ENCODE assay signal across 24 cellular contexts in the genomic region with DNA sequence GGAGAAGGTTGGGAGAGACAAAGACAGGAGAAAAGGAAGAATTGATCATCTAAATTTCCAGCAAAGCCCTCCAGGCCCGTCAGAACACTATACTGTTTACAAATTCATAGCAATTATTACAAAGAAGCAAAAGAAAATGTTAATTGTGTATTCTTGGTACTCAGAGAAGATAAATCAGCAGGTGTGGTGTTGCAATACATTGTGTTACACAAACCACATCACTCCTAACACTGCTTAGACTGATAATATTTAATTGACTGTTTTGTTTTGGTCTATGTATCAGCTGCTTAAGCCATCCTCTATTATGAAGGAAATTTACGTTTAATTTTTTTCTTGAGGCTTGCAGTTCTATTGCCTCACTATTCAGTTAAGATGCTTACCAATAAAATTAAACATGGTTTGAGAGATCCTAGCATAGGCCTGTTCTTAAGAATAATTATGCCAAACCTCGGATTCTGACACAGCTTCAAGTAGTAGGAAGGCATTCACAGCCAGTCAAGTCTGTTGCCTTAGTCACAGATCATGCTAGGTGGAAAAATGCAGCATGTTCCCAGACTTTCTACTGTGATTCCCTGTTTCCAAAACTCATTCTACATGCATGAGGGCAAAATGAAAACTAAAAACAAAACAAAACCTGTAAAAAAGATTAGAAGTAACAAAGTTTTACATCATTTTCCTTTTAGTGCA.
DNase-seq lines count a peak whose midpoint lies in the region; ATAC-seq, FAIRE-seq and TF ChIP-seq lines count a peak whose summit lies in the region.
"Had no signal": no experiment of that assay in that cellular context is flagged by ENCODE, and none has a peak within 500 bp of the region (broad histone marks: within the 10 kb centered on the region; RNA-seq: fewer than 3 reads in every experiment).

No MANE protein-coding gene starts in this region.

- H3K4me3 ChIP-seq in AG10803 (ENCODE audit: low read length) (no peak overlapping the region), IMR-90 (ENCODE audit: insufficient read depth, low read depth, low read length) (no peak overlapping the region), astrocyte (ENCODE audit: insufficient read depth, low read depth, low read length) (no peak overlapping the region), neural progenitor cell (no peak overlapping the region)
- H3K4me3 ChIP-seq: A549, BLaER1, K562 had no signal

- no peaks in the 10 kb centered on the region for H3F3A ChIP-seq in neural progenitor cell (ENCODE audit: low read depth)

- H3K79me1 ChIP-seq in IMR-90 (ENCODE audit: low read depth in 1 of 2, low read length in 2 of 2), result 0 out of 4 replicates have a peak, but pooled peaks cover 0 to 6% of the 10 kb centered on the region in 2 experiments

- no peak overlapping the region for H2BK20ac ChIP-seq in IMR-90 (ENCODE audit: low read depth, low read length)

- dilution Hi-C loops in IMR-90 (cut with HindIII; ENCODE audit: low sequenced_read_pairs, unreplicated experiment), result no loop called here

- H3K4me3 Mint-ChIP-seq in astrocyte (ENCODE audit: unreplicated experiment) (no peak overlapping the region), neural progenitor cell (no peak overlapping the region)
- H3K4me3 Mint-ChIP-seq in activated T-helper 17 cell treated with anti-CD3 and anti-CD28 coated beads, Interleukin-2, amount 50 U/mL, for 72 hours, result no peak overlapping the region
- H3K4me3 Mint-ChIP-seq: CD14-positive monocyte; CD4-positive, alpha-beta memory T cell; HFFc6 had no signal

- no peak overlapping the region for H2BK120ac ChIP-seq in IMR-90 (ENCODE audit: low read depth, low read length)

- no peak for FAIRE-seq in astrocyte (lab: Jason Lieb, UNC)
- FAIRE-seq: A549, G401.6, GM12891, GM18507, K562 had no signal

- H3K14ac ChIP-seq in IMR-90 (replicated peaks; ENCODE audit: low read depth, low read length), result no peak overlapping the region

- H3K56ac ChIP-seq in IMR-90 (ENCODE audit: extremely low read depth, insufficient read depth, low read length), result no peak overlapping the region

- ATAC-seq in IMR-90 (ENCODE audit: low read depth) (no peak), GM18498 (IDR thresholded peaks at IDR 0.05; ENCODE audit: unreplicated experiment) (no peak), HG03469 (IDR thresholded peaks at IDR 0.05; ENCODE audit: unreplicated experiment) (no peak)
- ATAC-seq in activated T-helper 17 cell treated with anti-CD3 and anti-CD28 coated beads, Interleukin-2, amount 50 U/mL, for 72 hours (replicated peaks), result no peak
- ATAC-seq: A549, HCT116, K562 had no signal

- H3K9me3 ChIP-seq in IMR-90 (ENCODE audit: control insufficient read depth, insufficient read depth, low read length) (no peaks in the 10 kb centered on the region), astrocyte (ENCODE audit: insufficient read depth, low read depth, low read length) (no peaks in the 10 kb centered on the region), neural progenitor cell (ENCODE audit: low read depth) (no peaks in the 10 kb centered on the region)
- H3K9me3 ChIP-seq: A549 had no signal

- no peak overlapping the region for H2AK9ac ChIP-seq in IMR-90 (replicated peaks; ENCODE audit: low read depth, low read length, poor library complexity)

- H3K27me3 ChIP-seq in IMR-90 (ENCODE audit: control insufficient read depth, insufficient read depth, low read length), result no peaks in the 10 kb centered on the region
- no peaks in the 10 kb centered on the region for H3K27me3 ChIP-seq in astrocyte (ENCODE audit: insufficient read depth, low read length)
- H3K27me3 ChIP-seq in neural progenitor cell, result no peaks in the 10 kb centered on the region
- H3K27me3 ChIP-seq: BLaER1 had no signal

- no peak overlapping the region for H3K9ac ChIP-seq in IMR-90 (ENCODE audit: low read depth, low read length)
- H3K9ac ChIP-seq in astrocyte (ENCODE audit: low read length), result no peak overlapping the region
- no peak overlapping the region for H3K9ac ChIP-seq in neural progenitor cell
- H3K9ac ChIP-seq: BLaER1 had no signal

- no peak for TF ChIP-seq POLR2A in IMR-90 (IDR thresholded peaks at IDR 0.05; ENCODE audit: low read depth, low read length)

- no peak overlapping the region for H2BK15ac ChIP-seq in IMR-90 (ENCODE audit: low read depth, low read length)

- H3K23ac ChIP-seq in IMR-90 (ENCODE audit: low read depth, low read length), result no peak overlapping the region

- H2AFZ ChIP-seq in IMR-90 (replicated peaks; ENCODE audit: low read length, poor library complexity) (no peak overlapping the region), astrocyte (ENCODE audit: low read depth, low read length) (no peak overlapping the region), neural progenitor cell (replicated peaks) (no peak overlapping the region)

- H3K27me3 Mint-ChIP-seq in astrocyte (ENCODE audit: low read depth, unreplicated experiment) (no peaks in the 10 kb centered on the region), neural progenitor cell (ENCODE audit: insufficient read depth, low read depth) (peaks cover under 1% of the 10 kb centered on the region)
- peaks cover 9% of the 10 kb centered on the region for H3K27me3 Mint-ChIP-seq in activated T-helper 17 cell treated with anti-CD3 and anti-CD28 coated beads, Interleukin-2, amount 50 U/mL, for 72 hours

- no peak overlapping the region for H4K91ac ChIP-seq in IMR-90 (ENCODE audit: insufficient read depth, low read depth, low read length)

- no peak overlapping the region for H4K8ac ChIP-seq in IMR-90 (ENCODE audit: low read depth in 2 of 2, low read length in 2 of 2)

- in situ Hi-C loops in IMR-90 (cut with MboI; ENCODE audit: low sequenced_read_pairs), result no loop called here

- intact Hi-C loops in IMR-90 (cut with micrococcal nuclease), result no loop called here

- H2BK5ac ChIP-seq in IMR-90 (ENCODE audit: low read depth, low read length, poor library complexity, severe bottlenecking), result no peak overlapping the region

- WGBS in IMR-90 (ENCODE audit: extremely low coverage in 2 of 2, insufficient read length in 1 of 2), 2 experiments, result 50% methylated on average over 1 of the region's 3 CpGs; no CpG with 5 or more reads in 1 of the 2 experiments

- no peak for TF ChIP-seq CTCF in AG10803 (conservative IDR thresholded peaks at IDR 0.05; ENCODE audit: low read length)
- no peak for TF ChIP-seq CTCF in IMR-90 (conservative IDR thresholded peaks at IDR 0.05; ENCODE audit: low read depth, low read length)
- TF ChIP-seq CTCF in astrocyte (IDR thresholded peaks at IDR 0.05; ENCODE audit: insufficient read depth, low read depth, low read length), result no peak
- no peak for TF ChIP-seq CTCF in neural progenitor cell (IDR thresholded peaks at IDR 0.05)

- DNase-seq in AG10803 (ENCODE audit: low read depth) (peak; percentile 40), IMR-90 (peak; percentile 24), astrocyte (ENCODE audit: low read depth) (peak; percentile 56), neural progenitor cell (ENCODE audit: low spot score) (no peak), SKM-1 treated with dmso at 0.1 percent for 144 hours (lab: John Stamatoyannopoulos, UW; ENCODE audit: unreplicated experiment) (no peak)
- DNase-seq: CD4-positive, alpha-beta memory T cell; DMS 273 treated with DMSO at 0.1 percent for 48 hours; DMS53; DND-41; GOT3; H7; HFFc6 had no signal

- H3K36me3 Mint-ChIP-seq in astrocyte (ENCODE audit: low read depth, unreplicated experiment), result peaks cover 8% of the 10 kb centered on the region
- H3K36me3 Mint-ChIP-seq in neural progenitor cell, result peaks cover 10% of the 10 kb centered on the region
- no peaks in the 10 kb centered on the region for H3K36me3 Mint-ChIP-seq in activated T-helper 17 cell treated with anti-CD3 and anti-CD28 coated beads, Interleukin-2, amount 50 U/mL, for 72 hours (ENCODE audit: low read depth)
- H3K36me3 Mint-ChIP-seq: CD4-positive, alpha-beta memory T cell had no signal

- no peak for TF ChIP-seq RAD21 in IMR-90 (IDR thresholded peaks at IDR 0.05; ENCODE audit: low read length)

- H3K4ac ChIP-seq in IMR-90 (ENCODE audit: low read depth, low read length), result no peak overlapping the region

- CTCF ChIA-PET in IMR-90 (lab: Yijun Ruan, JAX), result no interaction called here

- H3K4me2 ChIP-seq in IMR-90 (ENCODE audit: low read depth, low read length) (no peak overlapping the region), astrocyte (ENCODE audit: low read length) (no peak overlapping the region), neural progenitor cell (no peak overlapping the region)
- H3K4me2 ChIP-seq: A549, BLaER1 had no signal

- H3K36me3 ChIP-seq in IMR-90 (ENCODE audit: control insufficient read depth, insufficient read depth, low read length), result no peaks in the 10 kb centered on the region
- H3K36me3 ChIP-seq in astrocyte (ENCODE audit: insufficient read depth, low read length), result no peaks in the 10 kb centered on the region
- H3K36me3 ChIP-seq in neural progenitor cell, result no peaks in the 10 kb centered on the region

- BruUV-seq in IMR-90 (replicated peaks; lab: Mats Ljungman, UMichigan), result no TSS peak

- POLR2A ChIA-PET in IMR-90 (lab: Charles Lee; ENCODE audit: unreplicated experiment), result no interaction called here

- peaks cover 45% of the 10 kb centered on the region for H3K4me1 Mint-ChIP-seq in astrocyte (ENCODE audit: low read depth, unreplicated experiment)
- H3K4me1 Mint-ChIP-seq in neural progenitor cell, result no peaks in the 10 kb centered on the region
- peaks cover 6% of the 10 kb centered on the region for H3K4me1 Mint-ChIP-seq in activated T-helper 17 cell treated with anti-CD3 and anti-CD28 coated beads, Interleukin-2, amount 50 U/mL, for 72 hours
- H3K4me1 Mint-ChIP-seq: CD14-positive monocyte; CD4-positive, alpha-beta memory T cell had no signal

- H3K18ac ChIP-seq in IMR-90 (ENCODE audit: low read depth, low read length), result no peak overlapping the region

- H3K9me3 Mint-ChIP-seq in astrocyte (ENCODE audit: unreplicated experiment) (no peaks in the 10 kb centered on the region), neural progenitor cell (no peaks in the 10 kb centered on the region)
- no peaks in the 10 kb centered on the region for H3K9me3 Mint-ChIP-seq in activated T-helper 17 cell treated with anti-CD3 and anti-CD28 coated beads, Interleukin-2, amount 50 U/mL, for 72 hours
- H3K9me3 Mint-ChIP-seq: CD4-positive, alpha-beta memory T cell; HFFc6 had no signal

- H3K27ac Mint-ChIP-seq in astrocyte (ENCODE audit: unreplicated experiment) (peak overlapping the region; percentile 8), neural progenitor cell (peak overlapping the region; percentile 16)
- no peak overlapping the region for H3K27ac Mint-ChIP-seq in activated T-helper 17 cell treated with anti-CD3 and anti-CD28 coated beads, Interleukin-2, amount 50 U/mL, for 72 hours
- H3K27ac Mint-ChIP-seq: CD14-positive monocyte; CD4-positive, alpha-beta memory T cell; HFFc6 had no signal

- H2AK5ac ChIP-seq in IMR-90 (ENCODE audit: low read depth, low read length), result no peak overlapping the region

- H3K27ac ChIP-seq in IMR-90 (ENCODE audit: insufficient read depth, low read length) (no peak overlapping the region), astrocyte (ENCODE audit: low read depth, low read length) (no peak overlapping the region), neural progenitor cell (no peak overlapping the region)
- H3K27ac ChIP-seq: 22Rv1, A549, BLaER1 had no signal

- no peaks in the 10 kb centered on the region for H4K20me1 ChIP-seq in IMR-90 (ENCODE audit: insufficient read depth, low read length)
- no peaks in the 10 kb centered on the region for H4K20me1 ChIP-seq in astrocyte (ENCODE audit: insufficient read depth, low read length)
- H4K20me1 ChIP-seq in neural progenitor cell (ENCODE audit: low read depth), result no peaks in the 10 kb centered on the region
- H4K20me1 ChIP-seq: BLaER1 had no signal

- H3K79me2 ChIP-seq in astrocyte (ENCODE audit: insufficient read depth, low read length) (no peaks in the 10 kb centered on the region), neural progenitor cell (ENCODE audit: low read depth) (no peaks in the 10 kb centered on the region)

- no peak overlapping the region for H4K5ac ChIP-seq in IMR-90 (ENCODE audit: low read depth, low read length)

- H3K9me1 ChIP-seq in IMR-90 (ENCODE audit: insufficient read depth, low read length), result peaks cover 12% of the 10 kb centered on the region; the same call in 1 of the 2 replicates

- peaks cover 4% of the 10 kb centered on the region; the same call in 1 of the 2 replicates for H3K4me1 ChIP-seq in IMR-90 (ENCODE audit: control insufficient read depth, insufficient read depth, low read length)
- peaks cover 31% of the 10 kb centered on the region for H3K4me1 ChIP-seq in astrocyte (ENCODE audit: insufficient read depth, low read length)
- H3K4me1 ChIP-seq in neural progenitor cell, result no peaks in the 10 kb centered on the region
- H3K4me1 ChIP-seq: BLaER1 had no signal

Comparison
In these comparisons a context has a peak if more than half of its experiments do, and no peak if none do; other contexts are left out.
1. DNase-seq: peak in AG10803 (single experiment), IMR-90 (single experiment) and astrocyte (single experiment); none in neural progenitor cell (single experiment) and SKM-1 treated with dmso at 0.1 percent for 144 hours (single experiment).